9 cellular contexts compared by ENCODE assay signal in genomic region chr20:835220-836045, GRCh38. TPM values are rescaled to one million over a fixed set of nuclear protein-coding genes. Genes with fewer than 3 reads are reported as not detected.
DNase-seq lines count a peak whose midpoint lies in the region; ATAC-seq and TF ChIP-seq lines count a peak whose summit lies in the region.
"Had no signal": no experiment of that assay in that cellular context is flagged by ENCODE, and none has a peak within 500 bp of the region (broad histone marks: within the 10 kb centered on the region; RNA-seq: fewer than 3 reads in every experiment).

No MANE protein-coding gene starts in this region.

- peaks cover 2% of the 10 kb centered on the region for H3K9me3 Mint-ChIP-seq in activated CD8-positive, alpha-beta memory T cell treated with anti-CD3 and anti-CD28 coated beads, Interleukin-2, amount 10 ng/mL, durations not matched to agents 7 days and 5 days (ENCODE audit: low read depth)
- peaks cover 0 to 4% of the 10 kb centered on the region in 2 donors for H3K9me3 Mint-ChIP-seq in stimulated activated naive CD8-positive, alpha-beta T cell treated with anti-CD3 and anti-CD28 coated beads, Interleukin-15, amount 100 ng/mL, for 72 hours

- H3K4me3 Mint-ChIP-seq in activated CD8-positive, alpha-beta memory T cell treated with anti-CD3 and anti-CD28 coated beads, Interleukin-2, amount 10 ng/mL, durations not matched to agents 7 days and 5 days = peak overlapping the region; percentile 64
- H3K4me3 Mint-ChIP-seq in stimulated activated naive CD8-positive, alpha-beta T cell treated with anti-CD3 and anti-CD28 coated beads, Interleukin-15, amount 100 ng/mL, for 72 hours = peak overlapping the region; percentile 78 to 79

- no peaks in the 10 kb centered on the region for H3K27me3 Mint-ChIP-seq in activated CD8-positive, alpha-beta memory T cell treated with anti-CD3 and anti-CD28 coated beads, Interleukin-2, amount 10 ng/mL, durations not matched to agents 7 days and 5 days
- no peaks in the 10 kb centered on the region for H3K27me3 Mint-ChIP-seq in stimulated activated naive CD8-positive, alpha-beta T cell treated with anti-CD3 and anti-CD28 coated beads, Interleukin-15, amount 100 ng/mL, for 72 hours

- peak overlapping the region; percentile 53 for H3K27ac Mint-ChIP-seq in activated CD8-positive, alpha-beta memory T cell treated with anti-CD3 and anti-CD28 coated beads, Interleukin-2, amount 10 ng/mL, durations not matched to agents 7 days and 5 days
- H3K27ac Mint-ChIP-seq in stimulated activated naive CD8-positive, alpha-beta T cell treated with anti-CD3 and anti-CD28 coated beads, Interleukin-15, amount 100 ng/mL, for 72 hours = peak overlapping the region in 1 of 2 donors; percentile 4

- H3K4me3 ChIP-seq in left ventricle myocardium inferior = no peak overlapping the region

- intact Hi-C loops in left ventricle myocardium inferior (cut with micrococcal nuclease) = no loop called here

- CTCF ChIA-PET in activated CD8-positive, alpha-beta memory T cell treated with anti-CD3 and anti-CD28 coated beads, Interleukin-2, amount 10 ng/mL, durations not matched to agents 7 days and 5 days (lab: Charles Lee) = interaction anchor here (0.7 to 4.3 kb wide), 3 partner anchors 10 to 122 kb away, joined by 3 to 37 read pairs (median 5); no protein-coding TSS in a partner anchor

- no peaks in the 10 kb centered on the region for H3K36me3 ChIP-seq in left ventricle myocardium inferior
- H3K36me3 ChIP-seq: colonic mucosa had no signal

- ATAC-seq in activated CD8-positive, alpha-beta memory T cell treated with anti-CD3 and anti-CD28 coated beads, Interleukin-2, amount 10 ng/mL, durations not matched to agents 7 days and 5 days = no peak
- ATAC-seq in stimulated activated naive CD8-positive, alpha-beta T cell treated with anti-CD3 and anti-CD28 coated beads, Interleukin-15, amount 100 ng/mL, for 72 hours = no peak
- no peak for ATAC-seq in GM21381 (IDR thresholded peaks at IDR 0.05; ENCODE audit: unreplicated experiment)

- DNase-seq in activated CD4-positive, alpha-beta T cell treated with anti-CD3 and anti-CD28 coated beads for 4 hours = peak; percentile 60 to 62
- DNase-seq in activated CD4-positive, alpha-beta T cell treated with anti-CD3 and anti-CD28 coated beads for 1 hour = no peak
- DNase-seq in activated CD8-positive, alpha-beta memory T cell treated with anti-CD3 and anti-CD28 coated beads, Interleukin-2, amount 10 ng/mL, durations not matched to agents 7 days and 5 days = no peak
- peak; percentile 78 for DNase-seq in left ventricle myocardium inferior
- DNase-seq in stimulated activated naive CD8-positive, alpha-beta T cell treated with anti-CD3 and anti-CD28 coated beads, Interleukin-15, amount 100 ng/mL, for 72 hours = no peak
- DNase-seq in NCI-H1105 treated with DMSO at 0.1 percent for 48 hours (lab: John Stamatoyannopoulos, UW) = no peak
- no peak for DNase-seq in NCI-H2171 treated with DMSO at 0.1 percent for 48 hours (lab: John Stamatoyannopoulos, UW)
- DNase-seq: colonic mucosa had no signal

- peaks cover 13% of the 10 kb centered on the region for H3K9me3 ChIP-seq in left ventricle myocardium inferior (replicated peaks)
- H3K9me3 ChIP-seq: colonic mucosa had no signal

- H3K4me1 Mint-ChIP-seq in activated CD8-positive, alpha-beta memory T cell treated with anti-CD3 and anti-CD28 coated beads, Interleukin-2, amount 10 ng/mL, durations not matched to agents 7 days and 5 days = peaks cover 36% of the 10 kb centered on the region
- peaks cover 61% of the 10 kb centered on the region for H3K4me1 Mint-ChIP-seq in stimulated activated naive CD8-positive, alpha-beta T cell treated with anti-CD3 and anti-CD28 coated beads, Interleukin-15, amount 100 ng/mL, for 72 hours

- no peaks in the 10 kb centered on the region for H3K27me3 ChIP-seq in left ventricle myocardium inferior (ENCODE audit: low read depth)
- H3K27me3 ChIP-seq: colonic mucosa had no signal

- peaks cover 20% of the 10 kb centered on the region for H3K36me3 Mint-ChIP-seq in activated CD8-positive, alpha-beta memory T cell treated with anti-CD3 and anti-CD28 coated beads, Interleukin-2, amount 10 ng/mL, durations not matched to agents 7 days and 5 days

- TF ChIP-seq CTCF in left ventricle myocardium inferior (IDR thresholded peaks at IDR 0.05; ENCODE audit: borderline replicate concordance) = no peak

- peaks cover 36% of the 10 kb centered on the region for H3K4me1 ChIP-seq in left ventricle myocardium inferior
- H3K4me1 ChIP-seq: colonic mucosa had no signal

- peak overlapping the region; percentile 50 for H3K27ac ChIP-seq in left ventricle myocardium inferior (replicated peaks)
- H3K27ac ChIP-seq: colonic mucosa had no signal

RNA-seq across cellular contexts. Expression of gene FAM110A, which starts 1.9 kb away (rescaled TPM):
- 10 to 100 TPM; 34.3 to 37.0 TPM for total RNA-seq in activated CD8-positive, alpha-beta memory T cell treated with anti-CD3 and anti-CD28 coated beads, Interleukin-2, amount 10 ng/mL, durations not matched to agents 7 days and 5 days
- total RNA-seq in left ventricle myocardium inferior = 2.0 TPM

Comparison
In these comparisons a context has a peak if more than half of its experiments do, and no peak if none do; other contexts are left out.
1. DNase-seq: peak in activated CD4-positive, alpha-beta T cell treated with anti-CD3 and anti-CD28 coated beads for 4 hours (2 of 2) and left ventricle myocardium inferior (single experiment); none in activated CD4-positive, alpha-beta T cell treated with anti-CD3 and anti-CD28 coated beads for 1 hour (single experiment), activated CD8-positive, alpha-beta memory T cell treated with anti-CD3 and anti-CD28 coated beads, Interleukin-2, amount 10 ng/mL, durations not matched to agents 7 days and 5 days (single experiment), stimulated activated naive CD8-positive, alpha-beta T cell treated with anti-CD3 and anti-CD28 coated beads, Interleukin-15, amount 100 ng/mL, for 72 hours (0 of 2), NCI-H1105 treated with DMSO at 0.1 percent for 48 hours (single experiment) and NCI-H2171 treated with DMSO at 0.1 percent for 48 hours (single experiment).
2. RNA of gene FAM110A, which starts 1.9 kb away (total RNA-seq): 34.3 to 37.0 TPM in activated CD8-positive, alpha-beta memory T cell treated with anti-CD3 and anti-CD28 coated beads, Interleukin-2, amount 10 ng/mL, durations not matched to agents 7 days and 5 days; 2.0 TPM in left ventricle myocardium inferior (single experiment); every median in the first group is over 10 times any median in the second.